In the genomic region with DNA sequence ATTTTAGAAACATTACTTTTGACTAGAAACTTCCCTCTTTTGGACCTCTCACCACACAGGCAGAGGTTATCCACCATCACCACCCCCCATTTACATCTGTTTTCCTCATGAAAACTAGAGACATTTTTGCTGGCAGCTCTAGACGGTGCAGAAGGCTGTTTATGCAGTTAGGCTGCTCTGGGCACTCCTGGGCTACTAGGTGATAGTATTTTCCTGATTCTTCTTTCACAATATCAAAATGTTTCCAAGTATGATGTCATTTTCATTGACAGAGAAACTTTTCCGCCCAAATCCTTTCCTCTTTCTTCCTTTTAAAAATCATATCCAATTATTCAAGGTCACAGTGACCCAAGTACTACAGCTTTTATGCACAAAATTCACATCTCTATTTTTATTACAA, we compare ENCODE assay signal across 20 cellular contexts.
A peak's percentile ranks its signal among the peaks of the same experiment; 100 is the strongest.
DNase-seq lines count a peak whose midpoint lies in the region; ATAC-seq and TF ChIP-seq lines count a peak whose summit lies in the region.
"Had no signal": no experiment of that assay in that cellular context is flagged by ENCODE, and none has a peak within 500 bp of the region (broad histone marks: within the 10 kb centered on the region; RNA-seq: fewer than 3 reads in every experiment).

No MANE protein-coding gene starts in this region.

- 23 to 28% methylated on average over 2 of the region's 2 CpGs for WGBS in heart right ventricle, 2 donors

- intact Hi-C loops in heart right ventricle (cut with DNase I) = loop anchor here in 1 of 10 donors (5.0 kb wide), 1 partner anchor 63 kb away; no protein-coding TSS in a partner anchor

- H3K27me3 ChIP-seq in heart right ventricle = no peaks in the 10 kb centered on the region
- H3K27me3 ChIP-seq: BE2C, gastrocnemius medialis, suprapubic skin had no signal

- H3K27ac ChIP-seq in heart right ventricle = peak overlapping the region in 1 of 10 donors; percentile 46
- H3K27ac ChIP-seq: gastrocnemius medialis, suprapubic skin had no signal

- H3K9me3 ChIP-seq in heart right ventricle = no peaks in the 10 kb centered on the region
- H3K9me3 ChIP-seq: BE2C, gastrocnemius medialis, suprapubic skin had no signal

- DNase-seq in HFFc6 (no peak), amniotic epithelial cell (ENCODE audit: low read depth) (peak; percentile 42), heart right ventricle (no peak), osteocyte (ENCODE audit: extremely low spot score, unreplicated experiment) (no peak), KG1 (lab: John Stamatoyannopoulos, UW) (no peak), type B pancreatic cell (ENCODE audit: extremely low spot score, unreplicated experiment) (no peak), dedifferentiated amniotic fluid mesenchymal stem cell (ENCODE audit: extremely low spot score) (no peak)
- DNase-seq: activated CD4-positive, CD25-positive, alpha-beta regulatory T cell; BE2C; cerebellar nuclear complex; gastrocnemius medialis; GF-D8; naive thymus-derived CD4-positive, alpha-beta T cell; NCI-H1092 treated with DMSO at 0.1 percent for 48 hours; NCI-H526 treated with DMSO at 0.1 percent for 48 hours; SIG-M5; T-helper 17 cell had no signal

- H3K4me1 Mint-ChIP-seq in HFFc6 (ENCODE audit: low read depth) = peaks cover 50% of the 10 kb centered on the region
- H3K4me1 Mint-ChIP-seq in osteocyte (ENCODE audit: unreplicated experiment) = peaks cover 41% of the 10 kb centered on the region
- H3K4me1 Mint-ChIP-seq in type B pancreatic cell (ENCODE audit: unreplicated experiment) = peaks cover 4% of the 10 kb centered on the region
- H3K4me1 Mint-ChIP-seq: naive thymus-derived CD4-positive, alpha-beta T cell; T-helper 17 cell had no signal

- H3K4me3 Mint-ChIP-seq in HFFc6 (no peak overlapping the region), osteocyte (ENCODE audit: unreplicated experiment) (no peak overlapping the region), type B pancreatic cell (no peak overlapping the region)
- H3K4me3 Mint-ChIP-seq: naive thymus-derived CD4-positive, alpha-beta T cell; T-helper 17 cell had no signal

- H3K36me3 Mint-ChIP-seq in HFFc6 (ENCODE audit: low read depth) (peaks cover 17% of the 10 kb centered on the region), osteocyte (ENCODE audit: unreplicated experiment) (peaks cover 13% of the 10 kb centered on the region), type B pancreatic cell (peaks cover 7% of the 10 kb centered on the region)
- H3K36me3 Mint-ChIP-seq: naive thymus-derived CD4-positive, alpha-beta T cell had no signal

- H3K4me3 ChIP-seq in heart right ventricle = no peak overlapping the region
- H3K4me3 ChIP-seq: gastrocnemius medialis, lung, suprapubic skin had no signal

- TF ChIP-seq CTCF in HFFc6 (IDR thresholded peaks at IDR 0.05) = no peak
- no peak for TF ChIP-seq CTCF in heart right ventricle (IDR thresholded peaks at IDR 0.05)
- no peak for TF ChIP-seq CTCF in osteocyte (IDR thresholded peaks at IDR 0.05)
- no peak for TF ChIP-seq CTCF in type B pancreatic cell (conservative IDR thresholded peaks at IDR 0.05)

- H3K27me3 Mint-ChIP-seq in HFFc6 (ENCODE audit: insufficient read depth) (no peaks in the 10 kb centered on the region; the same call in none of the 2 replicates), osteocyte (ENCODE audit: unreplicated experiment) (no peaks in the 10 kb centered on the region), type B pancreatic cell (no peaks in the 10 kb centered on the region)
- H3K27me3 Mint-ChIP-seq: naive thymus-derived CD4-positive, alpha-beta T cell; T-helper 17 cell had no signal

- H3K4me1 ChIP-seq in heart right ventricle = peaks cover 0 to 37% (median 9%) of the 10 kb centered on the region in 9 donors
- H3K4me1 ChIP-seq: BE2C, gastrocnemius medialis, suprapubic skin had no signal

- H3K9me3 Mint-ChIP-seq in HFFc6 = no peaks in the 10 kb centered on the region; the same call in 1 of the 2 replicates
- no peaks in the 10 kb centered on the region for H3K9me3 Mint-ChIP-seq in osteocyte (ENCODE audit: unreplicated experiment)
- no peaks in the 10 kb centered on the region for H3K9me3 Mint-ChIP-seq in type B pancreatic cell

- H3K27ac Mint-ChIP-seq in HFFc6 (peak overlapping the region; percentile 65), osteocyte (ENCODE audit: unreplicated experiment) (peak overlapping the region; percentile 29), type B pancreatic cell (no peak overlapping the region)
- H3K27ac Mint-ChIP-seq: naive thymus-derived CD4-positive, alpha-beta T cell; T-helper 17 cell had no signal

- ATAC-seq in heart right ventricle = peak in 6 of 8 donors; percentile 41 to 67 (median 62)
- ATAC-seq in GM21515 (IDR thresholded peaks at IDR 0.05; ENCODE audit: unreplicated experiment) = no peak
- ATAC-seq: naive thymus-derived CD4-positive, alpha-beta T cell; T-helper 17 cell had no signal

- H3K36me3 ChIP-seq in heart right ventricle = peaks cover 0 to 25% (median 0%) of the 10 kb centered on the region in 9 donors
- H3K36me3 ChIP-seq: BE2C, gastrocnemius medialis, suprapubic skin had no signal
